Comparison of ENCODE assay signal across 16 cellular contexts in genomic region chr20:32810941-32811340, GRCh38. TPM values are rescaled to one million over a fixed set of nuclear protein-coding genes. Genes with fewer than 3 reads are reported as not detected.
A peak's percentile ranks its signal among the peaks of the same experiment; 100 is the strongest.
DNase-seq lines count a peak whose midpoint lies in the region; TF ChIP-seq lines count a peak whose summit lies in the region.
"Had no signal": no experiment of that assay in that cellular context is flagged by ENCODE, and none has a peak within 500 bp of the region (broad histone marks: within the 10 kb centered on the region; RNA-seq: fewer than 3 reads in every experiment).

No MANE protein-coding gene starts in this region.

- no peaks in the 10 kb centered on the region for H3K23me2 ChIP-seq in H9 (ENCODE audit: insufficient read length, low read depth, low read length, poor library complexity, severe bottlenecking)

- H3K4me3 Mint-ChIP-seq in H9 (no peak overlapping the region), endodermal cell (no peak overlapping the region)
- H3K4me3 Mint-ChIP-seq: CD8-positive, alpha-beta T cell had no signal

- no peak overlapping the region for H2BK15ac ChIP-seq in H9 (ENCODE audit: low read depth, low read length)

- no peaks in the 10 kb centered on the region for H3K9me2 ChIP-seq in SK-N-SH

- TF ChIP-seq CTCF in H9 (conservative IDR thresholded peaks at IDR 0.05) (no peak), endodermal cell (conservative IDR thresholded peaks at IDR 0.05) (no peak), SK-N-SH (IDR thresholded peaks at IDR 0.05) (no peak)

- H3K4me1 Mint-ChIP-seq in H9 (peaks cover 25% of the 10 kb centered on the region in 2 experiments), endodermal cell (peaks cover 10% of the 10 kb centered on the region)

- H3K79me1 ChIP-seq in H9 (ENCODE audit: insufficient read depth, low read depth, low read length, poor library complexity, severe bottlenecking) (no peaks in the 10 kb centered on the region), trophoblast cell (ENCODE audit: low read length) (no peaks in the 10 kb centered on the region)

- H3K27me3 Mint-ChIP-seq in H9 (ENCODE audit: low read depth), result peaks cover 10% of the 10 kb centered on the region; the same call in 1 of the 2 replicates
- H3K27me3 Mint-ChIP-seq in endodermal cell (ENCODE audit: insufficient read depth), result no peaks in the 10 kb centered on the region

- H4K91ac ChIP-seq in H9 (ENCODE audit: insufficient read length, low read depth, low read length) (no peak overlapping the region), trophoblast cell (ENCODE audit: low read depth, low read length) (no peak overlapping the region)

- POLR2A ChIA-PET in SK-N-SH (lab: Yijun Ruan, JAX), result no interaction called here

- H3K18ac ChIP-seq in H9 (ENCODE audit: insufficient read length, low read depth, low read length) (no peak overlapping the region), trophoblast cell (ENCODE audit: low read length) (no peak overlapping the region)

- H2BK20ac ChIP-seq in H9 (ENCODE audit: low read depth, low read length, poor library complexity, severe bottlenecking), result no peak overlapping the region

- no peak overlapping the region for H3K27ac ChIP-seq in H9 (ENCODE audit: insufficient read length, low read depth, low read length)
- no peak overlapping the region for H3K27ac ChIP-seq in endodermal cell (ENCODE audit: low read depth, low read length)
- no peak overlapping the region for H3K27ac ChIP-seq in trophoblast cell (ENCODE audit: low read depth, low read length)
- no peak overlapping the region for H3K27ac ChIP-seq in SK-N-SH (ENCODE audit: low read depth in 2 of 2, low read length in 1 of 2)
- H3K27ac ChIP-seq: C4-2B, GM23248 had no signal

- H3K23ac ChIP-seq in H9 (ENCODE audit: insufficient read length, low read depth, low read length) (no peak overlapping the region), trophoblast cell (ENCODE audit: low read length) (no peak overlapping the region)

- H3K56ac ChIP-seq in H9 (ENCODE audit: insufficient read length, low read depth, low read length), result no peak overlapping the region

- no peaks in the 10 kb centered on the region; a peak in 1 of 5 replicates for H3K9me3 Mint-ChIP-seq in H9
- H3K9me3 Mint-ChIP-seq in endodermal cell, result no peaks in the 10 kb centered on the region
- H3K9me3 Mint-ChIP-seq: CD8-positive, alpha-beta T cell had no signal

- H3K14ac ChIP-seq in H9 (ENCODE audit: insufficient read depth, low read length) (no peak overlapping the region), trophoblast cell (ENCODE audit: low read length) (no peak overlapping the region)

- H2BK12ac ChIP-seq in H9 (ENCODE audit: insufficient read length, low read depth, low read length) (no peak overlapping the region), trophoblast cell (ENCODE audit: low read length) (no peak overlapping the region)

- H3K4ac ChIP-seq in H9 (ENCODE audit: low read depth, low read length) (no peak overlapping the region), trophoblast cell (ENCODE audit: low read depth, low read length) (no peak overlapping the region)

- DNase-seq in H9 (no peak), NCI-H69 (lab: John Stamatoyannopoulos, UW) (peak; percentile 20), endodermal cell (no peak), trophoblast cell (no peak), H4 (ENCODE audit: low spot score) (no peak), NCI-H748 treated with DMSO at 0.1 percent for 48 hours (lab: John Stamatoyannopoulos, UW) (no peak), SK-N-SH (no peak)
- DNase-seq: BE2C; CD8-positive, alpha-beta T cell; COR-L47; DMS153; DMS79 treated with DMSO at 0.1 percent for 48 hours; EL; GM23248; HCEC 1CT had no signal

- H3K79me2 ChIP-seq in H9 (ENCODE audit: insufficient read depth, low read length) (no peaks in the 10 kb centered on the region), trophoblast cell (ENCODE audit: control insufficient read depth, insufficient read depth, low read length, poor library complexity) (no peaks in the 10 kb centered on the region), SK-N-SH (ENCODE audit: insufficient read depth) (no peaks in the 10 kb centered on the region)

- H4K5ac ChIP-seq in H9 (ENCODE audit: insufficient read length, low read depth, low read length), result no peak overlapping the region

- CTCF ChIA-PET in SK-N-SH (lab: Yijun Ruan, JAX), result interaction anchor here (1.4 to 5.1 kb wide), 2 partner anchors 21 to 32 kb away, joined by 5 to 27 read pairs; no protein-coding TSS in a partner anchor

- no peak overlapping the region for H2AFZ ChIP-seq in H9 (ENCODE audit: low read length)
- H2AFZ ChIP-seq in trophoblast cell (ENCODE audit: insufficient read depth, low read length, poor library complexity), result no peak overlapping the region
- H2AFZ ChIP-seq in SK-N-SH (ENCODE audit: low read depth), result no peak overlapping the region
- H2AFZ ChIP-seq: GM23248 had no signal

- H2AK5ac ChIP-seq in H9 (ENCODE audit: insufficient read length, low read length) (no peak overlapping the region), trophoblast cell (ENCODE audit: low read length) (no peak overlapping the region)

- H3K4me1 ChIP-seq in H9 (ENCODE audit: insufficient read depth, low read length) (peaks cover 4% of the 10 kb centered on the region; the same call in 1 of the 2 replicates), endodermal cell (ENCODE audit: control insufficient read depth, insufficient read depth, low read length) (no peaks in the 10 kb centered on the region), trophoblast cell (ENCODE audit: control insufficient read depth in 1 of 2, insufficient read depth in 2 of 2, low read length in 2 of 2) (no peaks in the 10 kb centered on the region), SK-N-SH (ENCODE audit: control insufficient read depth in 1 of 2, insufficient read depth in 2 of 2, low read depth in 1 of 2, low read length in 1 of 2) (no peaks in the 10 kb centered on the region)
- H3K4me1 ChIP-seq: BE2C had no signal

- H3K4me3 ChIP-seq in endodermal cell (ENCODE audit: low read length) (no peak overlapping the region), trophoblast cell (ENCODE audit: low read depth, low read length) (peak overlapping the region; percentile 15), SK-N-SH (ENCODE audit: low read depth in 2 of 2, low read length in 1 of 2) (no peak overlapping the region)
- H3K4me3 ChIP-seq: GM23248 had no signal

- TF ChIP-seq RAD21 in SK-N-SH (IDR thresholded peaks at IDR 0.05; ENCODE audit: low read length), result no peak

- H3K9ac ChIP-seq in H9 (ENCODE audit: extremely low read depth, insufficient read length, low read length) (no peak overlapping the region), endodermal cell (ENCODE audit: extremely low read depth, low read length, poor library complexity, severe bottlenecking) (no peak overlapping the region), trophoblast cell (ENCODE audit: low read length) (no peak overlapping the region), SK-N-SH (no peak overlapping the region)
- H3K9ac ChIP-seq: GM23248 had no signal

- H3K36me3 ChIP-seq in endodermal cell (ENCODE audit: control insufficient read depth, insufficient read depth, low read length), result peaks cover 48% of the 10 kb centered on the region
- H3K36me3 ChIP-seq in trophoblast cell (ENCODE audit: control insufficient read depth in 1 of 2, insufficient read depth in 2 of 2, low read length in 2 of 2), result peaks cover 19 to 39% of the 10 kb centered on the region in 2 experiments
- H3K36me3 ChIP-seq in SK-N-SH (replicated peaks in 1 of 2; ENCODE audit: control insufficient read depth in 1 of 2, insufficient read depth in 2 of 2, low read length in 1 of 2), result peaks cover 0 to 2% of the 10 kb centered on the region in 2 experiments
- H3K36me3 ChIP-seq: BE2C had no signal

- H3K36me3 Mint-ChIP-seq in H9 (ENCODE audit: insufficient read depth in 1 of 3, low read depth in 3 of 3) (peaks cover 33 to 54% (median 37%) of the 10 kb centered on the region in 3 experiments; a peak in 6 of 7 replicates), endodermal cell (ENCODE audit: low read depth) (peaks cover 45% of the 10 kb centered on the region)
- H3K36me3 Mint-ChIP-seq: CD8-positive, alpha-beta T cell had no signal

- H4K20me1 ChIP-seq in H9 (ENCODE audit: control insufficient read depth, insufficient read depth, insufficient read length) (peaks cover 2% of the 10 kb centered on the region), SK-N-SH (ENCODE audit: insufficient read depth) (no peaks in the 10 kb centered on the region)

- no peaks in the 10 kb centered on the region for H3F3A ChIP-seq in SK-N-SH (replicated peaks; ENCODE audit: insufficient read depth)

- no peak overlapping the region for H2BK5ac ChIP-seq in H9 (ENCODE audit: insufficient read length, low read length)
- no peak overlapping the region for H2BK5ac ChIP-seq in trophoblast cell (ENCODE audit: low read depth, low read length, poor library complexity)

- H3K9me3 ChIP-seq in H9 (ENCODE audit: control insufficient read depth, low read depth, low read length) (no peaks in the 10 kb centered on the region), endodermal cell (ENCODE audit: control insufficient read depth, low read length) (no peaks in the 10 kb centered on the region), trophoblast cell (ENCODE audit: insufficient read depth, low read depth, low read length) (no peaks in the 10 kb centered on the region), SK-N-SH (no peaks in the 10 kb centered on the region)
- H3K9me3 ChIP-seq: BE2C had no signal

- H3K4me2 ChIP-seq in H9 (ENCODE audit: insufficient read depth, insufficient read length, low read length) (no peak overlapping the region), trophoblast cell (ENCODE audit: low read length) (no peak overlapping the region), SK-N-SH (no peak overlapping the region)

- H4K8ac ChIP-seq in H9 (replicated peaks; ENCODE audit: insufficient read length, low read depth, low read length) (no peak overlapping the region), trophoblast cell (ENCODE audit: low read depth, low read length) (no peak overlapping the region)

- H3T11ph ChIP-seq in H9 (ENCODE audit: low read length), result no peak overlapping the region

- no peak for TF ChIP-seq EP300 in SK-N-SH (IDR thresholded peaks at IDR 0.05; ENCODE audit: borderline replicate concordance in 1 of 2, low read depth in 1 of 2, low read length in 1 of 2)

- H2BK120ac ChIP-seq in H9 (ENCODE audit: low read depth, low read length, poor library complexity, severe bottlenecking), result no peak overlapping the region
- no peak overlapping the region for H2BK120ac ChIP-seq in trophoblast cell (ENCODE audit: insufficient read depth, low read length, poor library complexity)

- H3K27me3 ChIP-seq in H9 (ENCODE audit: insufficient read depth, low read length) (no peaks in the 10 kb centered on the region), endodermal cell (ENCODE audit: control insufficient read depth, insufficient read depth, low read length, poor library complexity, severe bottlenecking) (no peaks in the 10 kb centered on the region), trophoblast cell (ENCODE audit: insufficient read depth, low read length) (no peaks in the 10 kb centered on the region), SK-N-SH (ENCODE audit: insufficient read depth) (no peaks in the 10 kb centered on the region)
- H3K27me3 ChIP-seq: BE2C had no signal

- H4K12ac ChIP-seq in trophoblast cell (ENCODE audit: low read depth, low read length), result no peak overlapping the region

- H3K27ac Mint-ChIP-seq in H9 (peak overlapping the region; percentile 29 to 92 (median 46); a peak in 6 of 7 replicates), endodermal cell (peak overlapping the region; percentile 64)
- H3K27ac Mint-ChIP-seq: CD8-positive, alpha-beta T cell had no signal

- WGBS in H9 (ENCODE audit: extremely low coverage, insufficient read length, low lambda C conversion rate), result no CpG with 5 or more reads among the region's 5 CpGs
- WGBS in endodermal cell (ENCODE audit: insufficient coverage in 1 of 2, insufficient read length in 1 of 2), 2 experiments, result 84 to 87% methylated on average over 4 to 5 of the region's 5 CpGs
- WGBS in trophoblast cell (ENCODE audit: extremely low coverage, insufficient coverage, insufficient read length), result no CpG with 5 or more reads among the region's 5 CpGs
- WGBS in SK-N-SH (ENCODE audit: low lambda C conversion rate), result 79% methylated on average over 5 of the region's 5 CpGs

RNA-seq across cellular contexts. Expression of gene MAPRE1, which starts 8.8 kb away (rescaled TPM):
- total RNA-seq in H9 (2021) (286 and 289 TPM in 2 replicates), endodermal cell (100 to 1,000 TPM; 180 to 265 TPM)
- polyA plus RNA-seq in endodermal cell (2013, experiment 1 of 2), result 153 TPM
- 143 TPM for polyA plus RNA-seq in endodermal cell (2013, experiment 2 of 2)
- 107 and 109 TPM in 2 replicates for polyA plus RNA-seq in trophoblast cell (2013)
- 112 and 119 TPM in 2 replicates for total RNA-seq in H4 (2014; rRNA removed; shearing (Covaris generic))
- polyA plus RNA-seq in SK-N-SH (2012; rRNA removed), result 47.2 and 54.2 TPM in 2 replicates
- polyA plus RNA-seq in SK-N-SH (2012; cell fraction: cytosol; rRNA removed), result 70.5 and 78.7 TPM in 2 replicates
- polyA plus RNA-seq in SK-N-SH (2012; cell fraction: nucleus; rRNA removed), result 15.0 and 25.1 TPM in 2 replicates

RNA-seq across cellular contexts. Expression of gene EFCAB8, which starts 47.8 kb away (rescaled TPM):
- total RNA-seq in H9 (2021) (0.09 TPM in 1 of 2 replicates, not detected in the other), endodermal cell (1 to 10 TPM in 1 of 2 donors, under 1 TPM in 1; 0.44 to 1.0 TPM)
- polyA plus RNA-seq in endodermal cell (2013, experiment 1 of 2), result 0.11 TPM
- 0.17 TPM for polyA plus RNA-seq in endodermal cell (2013, experiment 2 of 2)
- polyA plus RNA-seq in trophoblast cell (2013), result 0.04 and 0.11 TPM in 2 replicates
- 0.04 TPM in 1 of 2 replicates, not detected in the other for total RNA-seq in H4 (2014; rRNA removed; shearing (Covaris generic))
- not detected in 2 replicates for polyA plus RNA-seq in SK-N-SH (2012; rRNA removed)
- not detected in 2 replicates for polyA plus RNA-seq in SK-N-SH (2012; cell fraction: cytosol; rRNA removed)
- 0.08 and 0.09 TPM in 2 replicates for polyA plus RNA-seq in SK-N-SH (2012; cell fraction: nucleus; rRNA removed)
- total RNA-seq: GM23248 had no signal
- polyA plus RNA-seq: GM23248 had no signal

RNA-seq across cellular contexts. Expression of gene DNMT3B, which starts 48.8 kb away (rescaled TPM):
- 980 and 996 TPM in 2 replicates for total RNA-seq in H9 (2021)
- 100 to 1,000 TPM in 1 of 2 donors, 10 to 100 TPM in 1; 82.1 to 283 TPM for total RNA-seq in endodermal cell
- 68.5 TPM for polyA plus RNA-seq in endodermal cell (2013, experiment 1 of 2)
- polyA plus RNA-seq in endodermal cell (2013, experiment 2 of 2), result 50.5 TPM
- 35.7 and 37.2 TPM in 2 replicates for polyA plus RNA-seq in trophoblast cell (2013)
- 3.3 and 5.4 TPM in 2 replicates for total RNA-seq in H4 (2014; rRNA removed; shearing (Covaris generic))
- polyA plus RNA-seq in SK-N-SH (2012; rRNA removed), result 2.2 and 2.4 TPM in 2 replicates
- 1.2 and 1.8 TPM in 2 replicates for polyA plus RNA-seq in SK-N-SH (2012; cell fraction: cytosol; rRNA removed)
- polyA plus RNA-seq in SK-N-SH (2012; cell fraction: nucleus; rRNA removed), result 7.0 and 8.3 TPM in 2 replicates

Comparison
In these comparisons a context has a peak if more than half of its experiments do, and no peak if none do; other contexts are left out.
1. RNA of gene DNMT3B, which starts 48.8 kb away (total RNA-seq): 980 to 996 TPM in H9 and 82.1 to 283 TPM in endodermal cell; 3.3 to 5.4 TPM in H4; every median in the first group is over 10 times any median in the second.